In genomic region chr20:62794007-62794724, GRCh38 we compare ENCODE assay signal across 1 cellular context.
TF ChIP-seq lines count a peak whose summit lies in the region.

No MANE protein-coding gene starts in this region.

TF ChIP-seq in HepG2, 621 proteins besides CTCF, POLR2A, EP300 and RAD21 (continued from another document and continues in another):
- TF ChIP-seq ZNF687 (CRISPR knock-in tag; IDR thresholded peaks at IDR 0.05) (peak; percentile 93), BRF2 (CRISPR knock-in tag; IDR thresholded peaks at IDR 0.05) (no peak), ZNF556 (CRISPR knock-in tag; IDR thresholded peaks at IDR 0.05; ENCODE audit: borderline replicate concordance) (peak; percentile 72), ZNF75D (CRISPR knock-in tag; IDR thresholded peaks at IDR 0.05; ENCODE audit: borderline replicate concordance) (no peak), RARA (CRISPR knock-in tag; IDR thresholded peaks at IDR 0.05) (peak; percentile 51; the same call in 1 of the 2 replicates), TERF1 (CRISPR knock-in tag; IDR thresholded peaks at IDR 0.05) (no peak), CBX2 (IDR thresholded peaks at IDR 0.05; ENCODE audit: low read depth, low read length) (no peak), CBX2 (CRISPR knock-in tag; IDR thresholded peaks at IDR 0.05; ENCODE audit: low read depth) (no peak), DRAP1 (CRISPR knock-in tag; IDR thresholded peaks at IDR 0.05) (peak; percentile 73; the same call in 1 of the 2 replicates), ZNF225 (CRISPR knock-in tag; IDR thresholded peaks at IDR 0.05) (no peak), BATF2 (CRISPR knock-in tag; IDR thresholded peaks at IDR 0.05) (peak; percentile 53; the same call in 1 of the 2 replicates), ZSCAN31 (CRISPR knock-in tag; IDR thresholded peaks at IDR 0.05; ENCODE audit: low read depth) (0 out of 2 replicates have a peak, but pooled peaks have one; percentile 48), SMYD3 (CRISPR knock-in tag; IDR thresholded peaks at IDR 0.05) (peak; percentile 78; the same call in 1 of the 2 replicates), LRRFIP1 (CRISPR knock-in tag; conservative IDR thresholded peaks at IDR 0.05) (no peak), MTERF4 (CRISPR knock-in tag; IDR thresholded peaks at IDR 0.05) (peak; percentile 29; the same call in 1 of the 2 replicates), NR1H2 (CRISPR knock-in tag; IDR thresholded peaks at IDR 0.05; ENCODE audit: borderline replicate concordance, low read depth) (no peak), GATAD1 (CRISPR knock-in tag; IDR thresholded peaks at IDR 0.05) (no peak; the same call in 1 of the 2 replicates), ZSCAN21 (CRISPR knock-in tag; IDR thresholded peaks at IDR 0.05; ENCODE audit: borderline replicate concordance) (peak; percentile 57; the same call in 1 of the 2 replicates), MED13 (CRISPR knock-in tag; IDR thresholded peaks at IDR 0.05) (0 out of 2 replicates have a peak, but pooled peaks have one; percentile 19), ZNF3 (CRISPR knock-in tag; IDR thresholded peaks at IDR 0.05) (no peak), DDIT3 (CRISPR knock-in tag; IDR thresholded peaks at IDR 0.05) (no peak), TBX2 (CRISPR knock-in tag; IDR thresholded peaks at IDR 0.05; ENCODE audit: borderline replicate concordance) (peak; percentile 69), ZNF670 (CRISPR knock-in tag; IDR thresholded peaks at IDR 0.05; ENCODE audit: borderline replicate concordance) (peak; percentile 89), NFYB (CRISPR knock-in tag; IDR thresholded peaks at IDR 0.05) (peak; percentile 68), MXI1 (IDR thresholded peaks at IDR 0.05; ENCODE audit: borderline replicate concordance, low read depth, low read length) (peak; percentile 76; the same call in 1 of the 3 replicates), TEAD2 (CRISPR knock-in tag; IDR thresholded peaks at IDR 0.05) (no peak), NFE2L2 (IDR thresholded peaks at IDR 0.05; ENCODE audit: low read length) (no peak), ZNF296 (CRISPR knock-in tag; conservative IDR thresholded peaks at IDR 0.05) (no peak), MAF1 (CRISPR knock-in tag; IDR thresholded peaks at IDR 0.05; ENCODE audit: borderline replicate concordance) (no peak; the same call in 1 of the 2 replicates), ZFP36 (IDR thresholded peaks at IDR 0.05; ENCODE audit: borderline replicate concordance, low read depth, low read length, partially characterized antibody) (no peak), HMGXB4 (CRISPR knock-in tag; IDR thresholded peaks at IDR 0.05; ENCODE audit: borderline replicate concordance in 1 of 2, low read depth in 1 of 2) (peak; percentile 44 to 56), KMT2A (CRISPR knock-in tag; IDR thresholded peaks at IDR 0.05) (no peak; the same call in 1 of the 2 replicates), ZFP82 (CRISPR knock-in tag; IDR thresholded peaks at IDR 0.05; ENCODE audit: borderline replicate concordance) (peak; percentile 50; the same call in 1 of the 2 replicates), ZNF18 (CRISPR knock-in tag; IDR thresholded peaks at IDR 0.05; ENCODE audit: insufficient replicate concordance) (peak; percentile 72), MTA1 (CRISPR knock-in tag; IDR thresholded peaks at IDR 0.05; ENCODE audit: borderline replicate concordance) (0 out of 2 replicates have a peak, but pooled peaks have one; percentile 61), ZBTB8A (CRISPR knock-in tag; IDR thresholded peaks at IDR 0.05; ENCODE audit: borderline replicate concordance, low read depth) (no peak), KDM6A (CRISPR knock-in tag; IDR thresholded peaks at IDR 0.05; ENCODE audit: low read depth) (no peak), ZSCAN22 (CRISPR knock-in tag; IDR thresholded peaks at IDR 0.05) (peak; percentile 38; the same call in 1 of the 2 replicates), MEF2D (CRISPR knock-in tag; IDR thresholded peaks at IDR 0.05) (peak; percentile 65), KDM4B (CRISPR knock-in tag; IDR thresholded peaks at IDR 0.05) (0 out of 2 replicates have a peak, but pooled peaks have one; percentile 67)
